33 cellular contexts compared by ENCODE assay signal in genomic region chr7:73802459-73802858, GRCh38. TPM values are rescaled to one million over a fixed set of nuclear protein-coding genes. Genes with fewer than 3 reads are reported as not detected.
"Had no signal": no experiment of that assay in that cellular context is flagged by ENCODE, and none has a peak within 500 bp of the region (broad histone marks: within the 10 kb centered on the region; RNA-seq: fewer than 3 reads in every experiment).

No MANE protein-coding gene starts in this region.

- H3K4me3 ChIP-seq: K562 had no signal

- H3K4me3 Mint-ChIP-seq: activated CD4-positive, alpha-beta memory T cell treated with anti-CD3 and anti-CD28 coated beads, Interleukin-2, amount 10 ng/mL, durations not matched to agents 7 days and 5 days; activated CD8-positive, alpha-beta memory T cell treated with anti-CD3 and anti-CD28 coated beads, Interleukin-2, amount 10 ng/mL, durations not matched to agents 7 days and 5 days; activated naive CD8-positive, alpha-beta T cell treated with anti-CD3 and anti-CD28 coated beads for 36 hours had no signal

- H3K4me1 Mint-ChIP-seq: activated CD4-positive, alpha-beta memory T cell treated with anti-CD3 and anti-CD28 coated beads, Interleukin-2, amount 10 ng/mL, durations not matched to agents 7 days and 5 days; activated CD8-positive, alpha-beta memory T cell treated with anti-CD3 and anti-CD28 coated beads, Interleukin-2, amount 10 ng/mL, durations not matched to agents 7 days and 5 days; activated naive CD8-positive, alpha-beta T cell treated with anti-CD3 and anti-CD28 coated beads for 36 hours had no signal

- H3K27ac Mint-ChIP-seq: activated CD4-positive, alpha-beta memory T cell treated with anti-CD3 and anti-CD28 coated beads, Interleukin-2, amount 10 ng/mL, durations not matched to agents 7 days and 5 days; activated CD8-positive, alpha-beta memory T cell treated with anti-CD3 and anti-CD28 coated beads, Interleukin-2, amount 10 ng/mL, durations not matched to agents 7 days and 5 days; activated naive CD8-positive, alpha-beta T cell treated with anti-CD3 and anti-CD28 coated beads for 36 hours had no signal

- H3K27me3 Mint-ChIP-seq: activated naive CD8-positive, alpha-beta T cell treated with anti-CD3 and anti-CD28 coated beads for 36 hours had no signal

- H3K9me3 Mint-ChIP-seq: activated CD4-positive, alpha-beta memory T cell treated with anti-CD3 and anti-CD28 coated beads, Interleukin-2, amount 10 ng/mL, durations not matched to agents 7 days and 5 days; activated naive CD8-positive, alpha-beta T cell treated with anti-CD3 and anti-CD28 coated beads for 36 hours had no signal

- H3K27ac ChIP-seq: brain microvascular endothelial cell, WERI-Rb-1 had no signal

- H3K27me3 ChIP-seq: brain microvascular endothelial cell had no signal

- ATAC-seq: activated CD8-positive, alpha-beta memory T cell treated with anti-CD3 and anti-CD28 coated beads, Interleukin-2, amount 10 ng/mL, durations not matched to agents 7 days and 5 days; K562; Panc1 had no signal

- H3K36me3 ChIP-seq: brain microvascular endothelial cell, WERI-Rb-1 had no signal

- DNase-seq: activated CD4-positive, alpha-beta memory T cell treated with anti-CD3 and anti-CD28 coated beads, Interleukin-2, amount 10 ng/mL, durations not matched to agents 7 days and 5 days; activated CD4-positive, alpha-beta T cell treated with anti-CD3 and anti-CD28 coated beads for 1 hour; activated CD4-positive, alpha-beta T cell treated with anti-CD3 and anti-CD28 coated beads for 48 hours; activated CD4-positive, CD25-positive, alpha-beta regulatory T cell; activated CD8-positive, alpha-beta memory T cell treated with anti-CD3 and anti-CD28 coated beads for 24 hours; activated CD8-positive, alpha-beta memory T cell treated with anti-CD3 and anti-CD28 coated beads, Interleukin-2, amount 10 ng/mL, durations not matched to agents 7 days and 5 days; activated CD8-positive, alpha-beta memory T cell treated with anti-CD3 and anti-CD28 coated beads, Interleukin-2, amount 50 U/mL, for 48 hours; activated effector memory CD4-positive, alpha-beta T cell treated with Interleukin-2 at 50 U/mL for 16 hours; activated naive CD4-positive, alpha-beta T cell treated with anti-CD3 and anti-CD28 coated beads, Interleukin-2, amount 50 U/mL, for 16 hours; activated naive CD8-positive, alpha-beta T cell treated with anti-CD3 and anti-CD28 coated beads for 36 hours; activated T-cell treated with anti-CD3 and anti-CD28 coated beads, Interleukin-2, amount 50 U/mL, for 48 hours; amniotic stem cell; aorta; brain microvascular endothelial cell; NCI-H1092 treated with DMSO at 0.1 percent for 48 hours; NCI-H1417; NCI-H146; NCI-H187; NCI-H2081 treated with DMSO at 0.1 percent for 48 hours; NCI-H226; NCI-H446 treated with DMSO at 0.1 percent for 48 hours; NCI-H524; NCI-H69; Right ventricle myocardium superior; RPMI8226; SW 1271; T-helper 1 cell; T-helper 2 cell; T-helper 9 cell; WERI-Rb-1 had no signal

- H3K36me3 Mint-ChIP-seq: activated CD8-positive, alpha-beta memory T cell treated with anti-CD3 and anti-CD28 coated beads, Interleukin-2, amount 10 ng/mL, durations not matched to agents 7 days and 5 days; activated naive CD8-positive, alpha-beta T cell treated with anti-CD3 and anti-CD28 coated beads for 36 hours had no signal

RNA-seq across cellular contexts. Expression of gene CLDN3, which starts 32.4 kb away (rescaled TPM):
- total RNA-seq: activated CD4-positive, alpha-beta memory T cell treated with anti-CD3 and anti-CD28 coated beads, Interleukin-2, amount 10 ng/mL, durations not matched to agents 7 days and 5 days; activated CD8-positive, alpha-beta memory T cell treated with anti-CD3 and anti-CD28 coated beads, Interleukin-2, amount 10 ng/mL, durations not matched to agents 7 days and 5 days; activated naive CD8-positive, alpha-beta T cell treated with anti-CD3 and anti-CD28 coated beads for 36 hours; aorta; M059J; Right ventricle myocardium superior had no signal

RNA-seq across cellular contexts. Expression of gene TMEM270, which starts 58.5 kb away (rescaled TPM):
- total RNA-seq: activated CD4-positive, alpha-beta memory T cell treated with anti-CD3 and anti-CD28 coated beads, Interleukin-2, amount 10 ng/mL, durations not matched to agents 7 days and 5 days; activated CD8-positive, alpha-beta memory T cell treated with anti-CD3 and anti-CD28 coated beads, Interleukin-2, amount 10 ng/mL, durations not matched to agents 7 days and 5 days; activated naive CD8-positive, alpha-beta T cell treated with anti-CD3 and anti-CD28 coated beads for 36 hours; aorta; K562; Right ventricle myocardium superior had no signal
